ENCODE assay signal across 8 cellular contexts in genomic region chr6:5723905-5724691, GRCh38.
DNase-seq lines count a peak whose midpoint lies in the region; ATAC-seq and TF ChIP-seq lines count a peak whose summit lies in the region.

No MANE protein-coding gene starts in this region.

- CTCF ChIA-PET in PC-3 (lab: Charles Lee), result no interaction called here

- no peaks in the 10 kb centered on the region for H3K27me3 Mint-ChIP-seq in activated T-cell treated with anti-CD3 and anti-CD28 coated beads, Interleukin-2, amount 50 U/mL, for 24 hours

- peak overlapping the region; percentile 18 for H3K4me3 ChIP-seq in SU-DHL-6 (ENCODE audit: insufficient read depth, low read length, poor library complexity, severe bottlenecking)
- H3K4me3 ChIP-seq in PC-3 (ENCODE audit: low read length), result no peak overlapping the region

- H3K36me3 Mint-ChIP-seq in activated T-cell treated with anti-CD3 and anti-CD28 coated beads, Interleukin-2, amount 50 U/mL, for 24 hours (ENCODE audit: low read depth), result no peaks in the 10 kb centered on the region

- H3K9me3 Mint-ChIP-seq in activated T-cell treated with anti-CD3 and anti-CD28 coated beads, Interleukin-2, amount 50 U/mL, for 24 hours, result no peaks in the 10 kb centered on the region

- no peaks in the 10 kb centered on the region for H3K27me3 ChIP-seq in SU-DHL-6 (ENCODE audit: low read length)
- H3K27me3 ChIP-seq in PC-3 (ENCODE audit: low read length), result no peaks in the 10 kb centered on the region

- H3F3A ChIP-seq in SU-DHL-6 (ENCODE audit: insufficient read depth) (no peaks in the 10 kb centered on the region), PC-3 (ENCODE audit: low read length, unreplicated experiment) (no peaks in the 10 kb centered on the region)

- H3K9ac ChIP-seq in SU-DHL-6 (ENCODE audit: low read length) (peak overlapping the region; percentile 22; the same call in 1 of the 2 replicates), PC-3 (ENCODE audit: low read length) (no peak overlapping the region)

- TF ChIP-seq CTCF in SU-DHL-6 (IDR thresholded peaks at IDR 0.05; ENCODE audit: insufficient read depth, low read length, poor library complexity, severe bottlenecking) (no peak), PC-3 (conservative IDR thresholded peaks at IDR 0.05; ENCODE audit: low read depth, low read length) (no peak)

- peak overlapping the region; percentile 61 for H3K27ac Mint-ChIP-seq in activated T-cell treated with anti-CD3 and anti-CD28 coated beads, Interleukin-2, amount 50 U/mL, for 24 hours

- no peaks in the 10 kb centered on the region for H3K36me3 ChIP-seq in SU-DHL-6 (ENCODE audit: low read length)
- no peaks in the 10 kb centered on the region for H3K36me3 ChIP-seq in PC-3 (ENCODE audit: low read depth, low read length)

- peak overlapping the region; percentile 40 for H3K4me3 Mint-ChIP-seq in activated T-cell treated with anti-CD3 and anti-CD28 coated beads, Interleukin-2, amount 50 U/mL, for 24 hours

- no peak overlapping the region for H3K27ac ChIP-seq in SU-DHL-6 (ENCODE audit: low read depth, low read length)
- no peak overlapping the region for H3K27ac ChIP-seq in PC-3 (ENCODE audit: low read length)

- peak; percentile 96 for ATAC-seq in HG02981 (IDR thresholded peaks at IDR 0.05; ENCODE audit: unreplicated experiment)
- ATAC-seq in PC-3, result no peak

- no peak for DNase-seq in activated T-cell treated with anti-CD3 and anti-CD28 coated beads, Interleukin-2, amount 50 U/mL, for 24 hours
- DNase-seq in activated T-cell treated with anti-CD3 and anti-CD28 coated beads, Interleukin-2, amount 50 U/mL, for 48 hours, result no peak
- DNase-seq in midbrain (lab: John Stamatoyannopoulos, UW) (peak; percentile 11), PC-3 (no peak), posterior vena cava (ENCODE audit: low spot score) (no peak), NCI-H82 treated with DMSO at 0.1 percent for 48 hours (lab: John Stamatoyannopoulos, UW; ENCODE audit: unreplicated experiment) (no peak)

- no peaks in the 10 kb centered on the region for H4K20me1 ChIP-seq in SU-DHL-6 (ENCODE audit: low read depth, low read length)
- H4K20me1 ChIP-seq in PC-3 (ENCODE audit: low read length), result no peaks in the 10 kb centered on the region

- H3K4me1 ChIP-seq in PC-3 (ENCODE audit: insufficient read depth, low read length), result peaks cover 9% of the 10 kb centered on the region

- H3K79me2 ChIP-seq in SU-DHL-6 (ENCODE audit: insufficient read depth, low read length) (no peaks in the 10 kb centered on the region), PC-3 (ENCODE audit: low read length) (no peaks in the 10 kb centered on the region)

- peaks cover 20% of the 10 kb centered on the region for H3K4me1 Mint-ChIP-seq in activated T-cell treated with anti-CD3 and anti-CD28 coated beads, Interleukin-2, amount 50 U/mL, for 24 hours (ENCODE audit: low read depth)

- H3K9me2 ChIP-seq in SU-DHL-6 (replicated peaks; ENCODE audit: insufficient read depth, low read length), result no peaks in the 10 kb centered on the region
- no peaks in the 10 kb centered on the region for H3K9me2 ChIP-seq in PC-3 (replicated peaks; ENCODE audit: low read length)

- H3K4me2 ChIP-seq in SU-DHL-6 (ENCODE audit: low read depth, low read length, poor library complexity, severe bottlenecking), result peak overlapping the region; percentile 49
- no peak overlapping the region for H3K4me2 ChIP-seq in PC-3 (ENCODE audit: low read length)

- H3K9me3 ChIP-seq in SU-DHL-6 (ENCODE audit: insufficient read depth, low read length) (no peaks in the 10 kb centered on the region), PC-3 (ENCODE audit: low read length) (no peaks in the 10 kb centered on the region)

- peak overlapping the region; percentile 9 for H2AFZ ChIP-seq in SU-DHL-6 (ENCODE audit: low read depth, low read length, severe bottlenecking)
- H2AFZ ChIP-seq in PC-3 (ENCODE audit: low read length), result no peak overlapping the region

- intact Hi-C loops in PC-3 (cut with micrococcal nuclease) (no loop called here), posterior vena cava (cut with DNase I) (no loop called here)

- no TSS peak for BruUV-seq in PC-3 (replicated peaks; lab: Mats Ljungman, UMichigan)

- POLR2A ChIA-PET in PC-3 (lab: Charles Lee; ENCODE audit: unreplicated experiment), result no interaction called here
